Comparison of ENCODE assay signal across 8 cellular contexts in the genomic region with DNA sequence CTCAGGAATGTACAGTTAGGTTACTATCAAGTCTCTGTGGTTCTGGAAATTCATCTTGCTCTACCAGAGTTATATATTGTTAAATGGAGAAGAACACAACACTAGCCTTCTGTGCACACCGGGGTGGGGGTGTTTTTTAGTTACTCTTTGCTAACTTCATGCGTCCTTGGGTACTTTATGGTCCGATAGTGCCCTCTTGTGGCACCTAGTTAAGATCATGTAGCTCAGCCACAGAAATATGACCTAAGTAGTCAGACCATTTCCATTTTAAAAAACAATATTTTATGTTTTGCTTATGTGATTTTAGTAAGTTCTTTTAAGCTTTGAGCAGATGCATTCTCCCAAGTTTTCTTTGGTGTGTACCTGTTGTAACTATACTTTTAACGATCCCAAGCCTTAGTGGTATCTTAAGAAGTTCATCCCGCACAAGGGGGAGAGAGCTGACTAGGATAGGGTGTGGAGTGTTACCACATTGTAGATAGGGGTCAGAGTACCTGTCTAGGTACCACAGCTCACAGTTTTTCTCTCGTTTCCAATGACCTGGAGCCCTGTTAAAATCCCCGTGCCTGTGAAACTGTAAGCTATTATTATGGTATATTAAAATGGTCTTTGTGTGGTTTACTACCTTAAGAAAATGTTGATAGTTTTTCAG. TPM values are rescaled to one million over a fixed set of nuclear protein-coding genes. Genes with fewer than 3 reads are reported as not detected.
DNase-seq lines count a peak whose midpoint lies in the region; ATAC-seq and TF ChIP-seq lines count a peak whose summit lies in the region.

No MANE protein-coding gene starts in this region.

- CTCF ChIA-PET in activated CD4-positive, alpha-beta T cell treated with anti-CD3 and anti-CD28 coated beads for 36 hours (lab: Charles Lee): interaction anchor here (0.6 to 3.0 kb wide), 46 partner anchors 8 to 1193 kb away, joined by 3 to 46 read pairs (median 4); partner anchors contain the start of genes THRAP3 and TRAPPC3

- peak; percentile 78 for ATAC-seq in activated CD4-positive, alpha-beta T cell treated with anti-CD3 and anti-CD28 coated beads for 36 hours
- ATAC-seq in lung (ENCODE audit: insufficient read depth, low FRiP score) (peak; percentile 82), HG03342 (IDR thresholded peaks at IDR 0.05; ENCODE audit: unreplicated experiment) (no peak)
- ATAC-seq in stimulated activated effector memory CD8-positive, alpha-beta T cell treated with anti-CD3 and anti-CD28 coated beads, Interleukin-12 subunit alpha, Interleukin-12 subunit beta, amount 100 ng/mL, for 72 hours: peak; percentile 89

- TF ChIP-seq CTCF in CD14-positive monocyte (IDR thresholded peaks at IDR 0.05): peak; percentile 84
- TF ChIP-seq CTCF in HFFc6 (IDR thresholded peaks at IDR 0.05): peak; percentile 89
- peak; percentile 61 to 89 (median 79) for TF ChIP-seq CTCF in dorsolateral prefrontal cortex (IDR thresholded peaks at IDR 0.05 in 54 of 56, conservative IDR thresholded peaks at IDR 0.05 in 2 of 56; ENCODE audit: low read depth in 1 of 56, partially characterized antibody in 56 of 56)
- TF ChIP-seq CTCF in lung (IDR thresholded peaks at IDR 0.05; ENCODE audit: control extremely low read depth, extremely low read depth): peak; percentile 54

- H3K27ac ChIP-seq in dorsolateral prefrontal cortex (peak overlapping the region in 30 of 59 donors; percentile 0 to 56 (median 22)), lung (ENCODE audit: low read depth in 1 of 2, low read length in 1 of 2) (no peak overlapping the region)

- POLR2A ChIA-PET in activated CD4-positive, alpha-beta T cell treated with anti-CD3 and anti-CD28 coated beads for 36 hours (lab: Charles Lee): interaction anchor here (0.6 to 1.1 kb wide), 5 partner anchors 9 to 125 kb away, joined by 3 to 4 read pairs (median 3); partner anchors contain the start of gene EVA1B

- peaks cover 29 to 40% of the 10 kb centered on the region in 2 donors for H3K36me3 ChIP-seq in lung (ENCODE audit: control insufficient read depth in 2 of 2, insufficient read depth in 2 of 2, low read length in 2 of 2)

- H3K9me3 ChIP-seq in lung (ENCODE audit: control insufficient read depth in 2 of 2, insufficient read depth in 1 of 2, low read length in 1 of 2): no peaks in the 10 kb centered on the region

- H3K4me3 Mint-ChIP-seq in CD14-positive monocyte (no peak overlapping the region), HFFc6 (no peak overlapping the region)
- H3K4me3 Mint-ChIP-seq in activated CD4-positive, alpha-beta T cell treated with anti-CD3 and anti-CD28 coated beads for 36 hours: no peak overlapping the region
- no peak overlapping the region for H3K4me3 Mint-ChIP-seq in stimulated activated effector memory CD8-positive, alpha-beta T cell treated with anti-CD3 and anti-CD28 coated beads, Interleukin-12 subunit alpha, Interleukin-12 subunit beta, amount 100 ng/mL, for 72 hours

- peak; percentile 64 for DNase-seq in CD14-positive monocyte (ENCODE audit: low spot score)
- DNase-seq in HFFc6: peak; percentile 80
- DNase-seq in NCI-H524 (lab: John Stamatoyannopoulos, UW): peak; percentile 62 to 71
- DNase-seq in activated CD4-positive, alpha-beta T cell treated with anti-CD3 and anti-CD28 coated beads for 36 hours: peak; percentile 78
- peak in 5 of 10 donors; percentile 41 to 84 (median 64) for DNase-seq in dorsolateral prefrontal cortex
- peak; percentile 52 for DNase-seq in lung (ENCODE audit: low spot score)
- peak; percentile 31 to 66 for DNase-seq in stimulated activated effector memory CD8-positive, alpha-beta T cell treated with anti-CD3 and anti-CD28 coated beads, Interleukin-12 subunit alpha, Interleukin-12 subunit beta, amount 100 ng/mL, for 72 hours (ENCODE audit: low spot score in 2 of 2)

- peaks cover 2% of the 10 kb centered on the region for H3K4me1 Mint-ChIP-seq in CD14-positive monocyte
- peaks cover 41% of the 10 kb centered on the region for H3K4me1 Mint-ChIP-seq in HFFc6 (ENCODE audit: low read depth)
- H3K4me1 Mint-ChIP-seq in activated CD4-positive, alpha-beta T cell treated with anti-CD3 and anti-CD28 coated beads for 36 hours: peaks cover 35% of the 10 kb centered on the region
- peaks cover 10% of the 10 kb centered on the region for H3K4me1 Mint-ChIP-seq in stimulated activated effector memory CD8-positive, alpha-beta T cell treated with anti-CD3 and anti-CD28 coated beads, Interleukin-12 subunit alpha, Interleukin-12 subunit beta, amount 100 ng/mL, for 72 hours

- H3K4me1 ChIP-seq in lung (ENCODE audit: control insufficient read depth in 2 of 2, insufficient read depth in 2 of 2, low read length in 2 of 2): peaks cover 3 to 4% of the 10 kb centered on the region in 2 donors

- peaks cover 69 to 87% of the 10 kb centered on the region in 2 donors for H3K36me3 Mint-ChIP-seq in CD14-positive monocyte
- peaks cover 32% of the 10 kb centered on the region for H3K36me3 Mint-ChIP-seq in HFFc6 (ENCODE audit: low read depth)
- H3K36me3 Mint-ChIP-seq in activated CD4-positive, alpha-beta T cell treated with anti-CD3 and anti-CD28 coated beads for 36 hours (ENCODE audit: low read depth): peaks cover 54% of the 10 kb centered on the region
- peaks cover 99% of the 10 kb centered on the region for H3K36me3 Mint-ChIP-seq in stimulated activated effector memory CD8-positive, alpha-beta T cell treated with anti-CD3 and anti-CD28 coated beads, Interleukin-12 subunit alpha, Interleukin-12 subunit beta, amount 100 ng/mL, for 72 hours

- H3K27ac Mint-ChIP-seq in CD14-positive monocyte (peak overlapping the region in 4 of 7 donors; percentile 5 to 87 (median 52)), HFFc6 (peak overlapping the region; percentile 38)
- H3K27ac Mint-ChIP-seq in activated CD4-positive, alpha-beta T cell treated with anti-CD3 and anti-CD28 coated beads for 36 hours: peak overlapping the region; percentile 82
- peak overlapping the region; percentile 58 for H3K27ac Mint-ChIP-seq in stimulated activated effector memory CD8-positive, alpha-beta T cell treated with anti-CD3 and anti-CD28 coated beads, Interleukin-12 subunit alpha, Interleukin-12 subunit beta, amount 100 ng/mL, for 72 hours

- 50 to 54% methylated on average over 7 of the region's 7 CpGs for WGBS in lung, 2 donors

- H3K9me3 Mint-ChIP-seq in CD14-positive monocyte (peaks cover 0 to 1% (median 0%) of the 10 kb centered on the region in 7 donors), HFFc6 (no peaks in the 10 kb centered on the region)
- H3K9me3 Mint-ChIP-seq in activated CD4-positive, alpha-beta T cell treated with anti-CD3 and anti-CD28 coated beads for 36 hours (ENCODE audit: low read depth): no peaks in the 10 kb centered on the region
- H3K9me3 Mint-ChIP-seq in stimulated activated effector memory CD8-positive, alpha-beta T cell treated with anti-CD3 and anti-CD28 coated beads, Interleukin-12 subunit alpha, Interleukin-12 subunit beta, amount 100 ng/mL, for 72 hours: no peaks in the 10 kb centered on the region

- H3K27me3 ChIP-seq in dorsolateral prefrontal cortex (no peaks in the 10 kb centered on the region), lung (ENCODE audit: control insufficient read depth, insufficient read depth) (no peaks in the 10 kb centered on the region)

- no peak overlapping the region for H3K4me3 ChIP-seq in dorsolateral prefrontal cortex
- H3K4me3 ChIP-seq in lung: no peak overlapping the region

- no peaks in the 10 kb centered on the region for H3K27me3 Mint-ChIP-seq in CD14-positive monocyte (ENCODE audit: low read depth in 3 of 3)
- no peaks in the 10 kb centered on the region for H3K27me3 Mint-ChIP-seq in HFFc6 (ENCODE audit: insufficient read depth)
- H3K27me3 Mint-ChIP-seq in activated CD4-positive, alpha-beta T cell treated with anti-CD3 and anti-CD28 coated beads for 36 hours: no peaks in the 10 kb centered on the region

- intact Hi-C loops in CD14-positive monocyte (cut with micrococcal nuclease): loop anchor here (1.0 to 10.0 kb wide), 5 partner anchors 97 to 185 kb away; partner anchors contain the start of gene TRAPPC3 (in 1 of the 2)
- intact Hi-C loops in activated CD4-positive, alpha-beta T cell treated with anti-CD3 and anti-CD28 coated beads for 36 hours (cut with DNase I, micrococcal nuclease): loop anchor here (1.0 to 2.0 kb wide), 4 partner anchors 61 to 186 kb away; partner anchors contain the start of genes TRAPPC3 (in 2 of the 2) and THRAP3 (in 1 of the 2)
- intact Hi-C loops in dorsolateral prefrontal cortex (cut with DNase I): loop anchor here (1.0 to 5.0 kb wide), 4 partner anchors 63 to 188 kb away; partner anchors contain the start of genes THRAP3 (in 1 of the 2) and TRAPPC3 (in 1 of the 2)

RNA-seq across cellular contexts. Expression of gene SH3D21, which starts 20.6 kb away (rescaled TPM):
- polyA plus RNA-seq in CD14-positive monocyte (not detected), lung (1 to 10 TPM; 9.0 to 9.9 TPM)
- 1 to 10 TPM; 2.7 to 5.3 (median 2.9) TPM for total RNA-seq in HFFc6 (2021; fragmentation: NEBNext Ultra II Directional; extraction: Animal tissue kit (Norgen Biotek cat#: 25700))
- total RNA-seq in activated CD4-positive, alpha-beta T cell treated with anti-CD3 and anti-CD28 coated beads for 36 hours: 10 to 100 TPM; 26.2 to 33.0 TPM
- total RNA-seq in dorsolateral prefrontal cortex (10 to 100 TPM in 119 of 120 experiments, 1 to 10 TPM in 1; 6.5 to 40.5 (median 21.0) TPM), lung (10 to 100 TPM; 13.5 to 16.6 TPM)

RNA-seq across cellular contexts. Expression of gene EVA1B, which starts 37.9 kb away (rescaled TPM):
- 10 to 100 TPM; 16.6 to 19.1 TPM for polyA plus RNA-seq in CD14-positive monocyte
- total RNA-seq in HFFc6 (2021; fragmentation: NEBNext Ultra II Directional; extraction: Animal tissue kit (Norgen Biotek cat#: 25700)): 100 to 1,000 TPM; 152 to 206 (median 155) TPM
- total RNA-seq in activated CD4-positive, alpha-beta T cell treated with anti-CD3 and anti-CD28 coated beads for 36 hours: 1 to 10 TPM; 2.7 to 3.1 TPM
- total RNA-seq in dorsolateral prefrontal cortex: 10 to 100 TPM in 5 of 120 experiments, 1 to 10 TPM in 115; 1.4 to 21.5 (median 4.7) TPM
- total RNA-seq in lung: 10 to 100 TPM; 31.2 to 33.5 TPM
- polyA plus RNA-seq in lung: 10 to 100 TPM; 33.9 to 59.5 TPM

Comparison
In these comparisons a context has a peak if more than half of its experiments do, and no peak if none do; other contexts are left out.
1. H3K27ac ChIP-seq: peak in dorsolateral prefrontal cortex (30 of 59); none in lung (0 of 2).
2. RNA of gene EVA1B, which starts 37.9 kb away (total RNA-seq): 152 to 206 TPM in HFFc6; 31.2 to 33.5 TPM in lung, 1.4 to 21.5 TPM in dorsolateral prefrontal cortex and 2.7 to 3.1 TPM in activated CD4-positive, alpha-beta T cell treated with anti-CD3 and anti-CD28 coated beads for 36 hours; every median in the first group is over 4 times any median in the second.
3. Peak in every context shown above with its lines, with median percentiles within 50 percentile points of each other: H3K27ac Mint-ChIP-seq and CTCF ChIP-seq.